ENCODE assay signal across 14 cellular contexts in genomic region chr11:122721964-122722266, GRCh38.
DNase-seq lines count a peak whose midpoint lies in the region; ATAC-seq, FAIRE-seq and TF ChIP-seq lines count a peak whose summit lies in the region.
"Had no signal": no experiment of that assay in that cellular context is flagged by ENCODE, and none has a peak within 500 bp of the region (broad histone marks: within the 10 kb centered on the region; RNA-seq: fewer than 3 reads in every experiment).

No MANE protein-coding gene starts in this region.

- H3K4me3 ChIP-seq in endothelial cell of umbilical vein (replicated peaks in 1 of 3; ENCODE audit: insufficient read depth in 1 of 3, low read depth in 1 of 3, low read length in 3 of 3) (no peak overlapping the region), smooth muscle cell (no peak overlapping the region)
- H3K4me3 ChIP-seq: psoas muscle had no signal

- peaks cover 65% of the 10 kb centered on the region for H3K4me1 Mint-ChIP-seq in activated CD4-positive, alpha-beta T cell treated with anti-CD3 and anti-CD28 coated beads for 36 hours

- H3K36me3 ChIP-seq in endothelial cell of umbilical vein (ENCODE audit: control insufficient read depth in 2 of 2, extremely low read depth in 1 of 2, insufficient read depth in 2 of 2, low read length in 2 of 2), result no peaks in the 10 kb centered on the region
- no peaks in the 10 kb centered on the region for H3K36me3 ChIP-seq in smooth muscle cell (ENCODE audit: low read depth)

- H3K27me3 Mint-ChIP-seq in activated CD4-positive, alpha-beta T cell treated with anti-CD3 and anti-CD28 coated beads for 36 hours, result no peaks in the 10 kb centered on the region

- FAIRE-seq in endothelial cell of umbilical vein (lab: Jason Lieb, UNC), result peak; percentile 76

- H3K79me2 ChIP-seq in endothelial cell of umbilical vein (ENCODE audit: control insufficient read depth, insufficient read depth, low read length) (peaks cover 9% of the 10 kb centered on the region), smooth muscle cell (ENCODE audit: low read depth) (peaks cover 24% of the 10 kb centered on the region)

- BruUV-seq in endothelial cell of umbilical vein (replicated peaks; lab: Mats Ljungman, UMichigan), result no TSS peak

- H2AFZ ChIP-seq in endothelial cell of umbilical vein (ENCODE audit: low read depth, low read length) (no peak overlapping the region), smooth muscle cell (ENCODE audit: low read depth) (no peak overlapping the region)

- dilution Hi-C loops in endothelial cell of umbilical vein (cut with MboI; ENCODE audit: extremely low pct_ligation_motif_present, low sequenced_read_pairs), result no loop called here

- CTCF ChIA-PET in activated CD4-positive, alpha-beta T cell treated with anti-CD3 and anti-CD28 coated beads for 36 hours (lab: Charles Lee), result interaction anchor here (0.9 to 1.9 kb wide), 5 partner anchors 9 to 66 kb away, joined by 3 to 7 read pairs (median 3); no protein-coding TSS in a partner anchor
- CTCF ChIA-PET in RWPE1 (lab: Yijun Ruan, JAX), result no interaction called here
- CTCF ChIA-PET in endothelial cell of umbilical vein (lab: Charles Lee), result interaction anchor here (0.6 to 3.8 kb wide), 9 partner anchors 10 to 61 kb away, joined by 3 to 29 read pairs (median 4); no protein-coding TSS in a partner anchor

- no peaks in the 10 kb centered on the region for H3K9me1 ChIP-seq in endothelial cell of umbilical vein (replicated peaks; ENCODE audit: control insufficient read depth, extremely low read depth, insufficient read depth, low read length)

- H4K20me1 ChIP-seq in endothelial cell of umbilical vein (replicated peaks; ENCODE audit: control insufficient read depth, extremely low read depth, insufficient read depth, low read length) (no peaks in the 10 kb centered on the region), smooth muscle cell (ENCODE audit: low read depth) (peaks cover 6% of the 10 kb centered on the region)

- POLR2A ChIA-PET in activated CD4-positive, alpha-beta T cell treated with anti-CD3 and anti-CD28 coated beads for 36 hours (lab: Charles Lee), result interaction anchor here (0.6 to 0.7 kb wide), 2 partner anchors 61 to 131 kb away, joined by 3 read pairs; no protein-coding TSS in a partner anchor
- POLR2A ChIA-PET in RWPE1 (lab: Yijun Ruan, JAX; ENCODE audit: low non-redundant PET) (interaction anchor here (0.6 kb wide), 1 partner anchor 35 kb away, joined by 3 read pairs; no protein-coding TSS in a partner anchor), endothelial cell of umbilical vein (lab: Charles Lee) (interaction anchor here (1.1 to 1.6 kb wide), 2 partner anchors 21 to 66 kb away, joined by 3 read pairs; partner anchors contain the start of gene UBASH3B)

- no peak overlapping the region for H3K4me3 Mint-ChIP-seq in activated CD4-positive, alpha-beta T cell treated with anti-CD3 and anti-CD28 coated beads for 36 hours

- H3K27ac Mint-ChIP-seq in activated CD4-positive, alpha-beta T cell treated with anti-CD3 and anti-CD28 coated beads for 36 hours, result no peak overlapping the region

- no peak overlapping the region for H3K9ac ChIP-seq in endothelial cell of umbilical vein (replicated peaks; ENCODE audit: extremely low read depth, insufficient read depth, low read length)
- H3K9ac ChIP-seq in smooth muscle cell (ENCODE audit: low read depth), result peak overlapping the region; percentile 26

- no peak for TF ChIP-seq POLR2A in endothelial cell of umbilical vein (IDR thresholded peaks at IDR 0.05; ENCODE audit: low read depth, low read length)

- no peaks in the 10 kb centered on the region for H3K9me3 ChIP-seq in endothelial cell of umbilical vein (replicated peaks; ENCODE audit: control insufficient read depth, insufficient read depth, low read length)
- H3K9me3 ChIP-seq in smooth muscle cell (replicated peaks; ENCODE audit: low read depth), result no peaks in the 10 kb centered on the region
- H3K9me3 ChIP-seq: psoas muscle had no signal

- H3K27me3 ChIP-seq in endothelial cell of umbilical vein (ENCODE audit: control insufficient read depth in 2 of 2, insufficient read depth in 2 of 2, low read length in 2 of 2), result no peaks in the 10 kb centered on the region
- H3K27me3 ChIP-seq in smooth muscle cell (ENCODE audit: low read depth), result no peaks in the 10 kb centered on the region

- no peaks in the 10 kb centered on the region for H3K9me3 Mint-ChIP-seq in activated CD4-positive, alpha-beta T cell treated with anti-CD3 and anti-CD28 coated beads for 36 hours (ENCODE audit: low read depth)

- H3K4me1 ChIP-seq in endothelial cell of umbilical vein (ENCODE audit: control insufficient read depth, extremely low read depth, insufficient read depth, low read length), result peaks cover 30% of the 10 kb centered on the region
- peaks cover 32% of the 10 kb centered on the region for H3K4me1 ChIP-seq in smooth muscle cell (ENCODE audit: low read depth)
- H3K4me1 ChIP-seq: psoas muscle had no signal

- intact Hi-C loops in activated CD4-positive, alpha-beta T cell treated with anti-CD3 and anti-CD28 coated beads for 36 hours (cut with DNase I, micrococcal nuclease), result loop anchor here in 1 of 2 experiments (2.0 kb wide), 2 partner anchors 25 to 57 kb away; no protein-coding TSS in a partner anchor
- intact Hi-C loops in endothelial cell of umbilical vein (cut with micrococcal nuclease), result loop anchor here (5.0 kb wide), 1 partner anchor 340 kb away; the partner anchor contains the start of gene HSPA8

- H3K4me2 ChIP-seq in endothelial cell of umbilical vein (ENCODE audit: insufficient read depth, low read length), result peak overlapping the region; percentile 7
- H3K4me2 ChIP-seq in smooth muscle cell, result peak overlapping the region; percentile 78

- peak; percentile 42 for DNase-seq in activated CD4-positive, alpha-beta T cell treated with anti-CD3 and anti-CD28 coated beads for 36 hours
- DNase-seq in activated CD4-positive, alpha-beta T cell treated with anti-CD3 and anti-CD28 coated beads for 4 hours, result no peak
- DNase-seq in RWPE1 (ENCODE audit: low spot score) (peak; percentile 64), endothelial cell of umbilical vein (ENCODE audit: low read depth, low spot score) (peak; percentile 70), smooth muscle cell (lab: John Stamatoyannopoulos, UW; ENCODE audit: unreplicated experiment) (no peak), NCI-H1048 (lab: John Stamatoyannopoulos, UW) (no peak)
- DNase-seq: ACHN; activated CD8-positive, alpha-beta memory T cell treated with anti-CD3 and anti-CD28 coated beads for 24 hours; effector CD8-positive, alpha-beta T cell; left cardiac atrium; NCI-H1105; psoas muscle had no signal

- TF ChIP-seq CTCF in RWPE1 (conservative IDR thresholded peaks at IDR 0.05; ENCODE audit: low read depth) (no peak), endothelial cell of umbilical vein (IDR thresholded peaks at IDR 0.05; ENCODE audit: extremely low read depth in 1 of 2, insufficient read depth in 1 of 2, low read depth in 1 of 2, low read length in 2 of 2) (no peak), smooth muscle cell (IDR thresholded peaks at IDR 0.05; ENCODE audit: borderline replicate concordance, insufficient read depth, poor library complexity, severe bottlenecking) (no peak)

- peaks cover 44% of the 10 kb centered on the region for H3F3A ChIP-seq in smooth muscle cell (ENCODE audit: low read depth)

- H3K36me3 Mint-ChIP-seq in activated CD4-positive, alpha-beta T cell treated with anti-CD3 and anti-CD28 coated beads for 36 hours (ENCODE audit: low read depth), result no peaks in the 10 kb centered on the region

- 72% methylated on average over 2 of the region's 2 CpGs for WGBS in smooth muscle cell (ENCODE audit: low lambda C conversion rate)

- H3K27ac ChIP-seq in RWPE1 (no peak overlapping the region), endothelial cell of umbilical vein (ENCODE audit: insufficient read depth, low read depth, low read length) (no peak overlapping the region), smooth muscle cell (ENCODE audit: low read depth) (peak overlapping the region; percentile 91)
- H3K27ac ChIP-seq: psoas muscle had no signal

- ATAC-seq in activated CD4-positive, alpha-beta T cell treated with anti-CD3 and anti-CD28 coated beads for 36 hours, result peak; percentile 72
- ATAC-seq in HG03521 (IDR thresholded peaks at IDR 0.05; ENCODE audit: unreplicated experiment), result no peak
- ATAC-seq in GM21717 (IDR thresholded peaks at IDR 0.05; ENCODE audit: unreplicated experiment), result no peak
- ATAC-seq: psoas muscle had no signal

TF ChIP-seq in endothelial cell of umbilical vein, 7 proteins besides CTCF, POLR2A, EP300 and RAD21:
- TF ChIP-seq FOS (IDR thresholded peaks at IDR 0.05; ENCODE audit: borderline replicate concordance, insufficient read depth, low read length), result peak; percentile 40
- no peak for TF ChIP-seq EZH2 (IDR thresholded peaks at IDR 0.05; ENCODE audit: borderline replicate concordance, low read depth, low read length, severe bottlenecking)
- TF ChIP-seq MYC (IDR thresholded peaks at IDR 0.05; ENCODE audit: low read depth, low read length), result no peak

Comparison
In these comparisons a context has a peak if more than half of its experiments do, and no peak if none do; other contexts are left out.
1. DNase-seq: peak in activated CD4-positive, alpha-beta T cell treated with anti-CD3 and anti-CD28 coated beads for 36 hours (single experiment), RWPE1 (single experiment) and endothelial cell of umbilical vein (single experiment); none in activated CD4-positive, alpha-beta T cell treated with anti-CD3 and anti-CD28 coated beads for 4 hours (0 of 2), smooth muscle cell (single experiment) and NCI-H1048 (single experiment).